ENCODE assay signal across 8 cellular contexts in the genomic region with DNA sequence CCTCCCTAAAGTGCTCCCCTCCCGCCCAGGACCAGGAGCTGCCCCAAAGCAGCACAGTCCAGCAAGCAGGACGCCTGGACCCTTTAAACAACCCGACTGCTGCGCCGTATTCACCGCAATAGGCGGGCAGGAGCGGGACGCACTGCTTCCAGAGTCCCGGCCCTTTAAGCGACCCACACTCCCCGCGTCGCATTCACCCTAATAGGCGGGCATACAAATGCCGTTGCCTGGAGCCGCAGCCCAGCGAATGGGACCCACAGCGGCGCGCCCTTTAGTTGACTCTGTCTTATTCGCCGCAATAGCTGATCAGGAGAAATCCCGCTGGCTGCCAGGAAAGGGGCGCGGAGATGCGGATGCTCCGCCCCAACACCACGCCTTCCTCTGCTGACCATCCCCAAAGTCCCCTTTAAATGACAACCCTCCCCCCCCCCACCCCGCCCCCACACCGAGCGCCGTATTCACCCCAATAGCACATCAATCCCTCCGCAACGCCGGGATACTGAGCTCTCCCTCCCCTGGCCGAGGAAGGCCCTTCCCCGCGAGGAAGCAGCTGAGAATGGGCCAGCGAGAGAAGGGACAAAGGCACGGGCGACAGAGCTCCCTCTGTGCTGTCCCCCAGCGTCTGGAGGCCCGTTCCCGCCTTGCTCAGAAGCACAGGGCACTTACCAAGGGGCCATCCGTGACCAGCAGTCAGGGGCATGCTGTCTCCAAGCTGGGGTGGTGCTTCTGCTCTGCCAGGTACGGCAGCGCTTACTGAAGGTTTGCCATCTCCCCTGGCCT. TPM values are rescaled to one million over a fixed set of nuclear protein-coding genes. Genes with fewer than 3 reads are reported as not detected.
DNase-seq lines count a peak whose midpoint lies in the region; ATAC-seq, FAIRE-seq and TF ChIP-seq lines count a peak whose summit lies in the region.

No MANE protein-coding gene starts in this region.

- H3K9me3 ChIP-seq in Peyer's patch (no peaks in the 10 kb centered on the region), small intestine (ENCODE audit: control insufficient read depth, low read depth) (no peaks in the 10 kb centered on the region)

- TF ChIP-seq CTCF in Peyer's patch (IDR thresholded peaks at IDR 0.05): no peak

- TF ChIP-seq POLR2A in Peyer's patch (IDR thresholded peaks at IDR 0.05): peak in 1 of 2 donors; percentile 22

- 4 to 14% (median 8%) methylated on average over 46 to 48 of the region's 48 CpGs for WGBS in small intestine, 3 donors

- H3K27ac ChIP-seq in Peyer's patch (peak overlapping the region; percentile 51 to 88 (median 74)), small intestine (ENCODE audit: low read depth in 1 of 2, low read length in 1 of 2) (peak overlapping the region in 1 of 2 donors; percentile 52)

- peaks cover 0 to 80% (median 0%) of the 10 kb centered on the region in 4 donors for H3K4me1 ChIP-seq in Peyer's patch
- no peaks in the 10 kb centered on the region for H3K4me1 ChIP-seq in small intestine (ENCODE audit: control insufficient read depth in 2 of 2, insufficient read depth in 1 of 2, low read depth in 1 of 2, low read length in 1 of 2)

- peak overlapping the region; percentile 22 to 53 (median 40) for H3K4me3 ChIP-seq in Peyer's patch
- peak overlapping the region in 1 of 2 donors; percentile 22 for H3K4me3 ChIP-seq in small intestine (ENCODE audit: low read depth in 1 of 2, low read length in 2 of 2)

- no peaks in the 10 kb centered on the region for H3K27me3 ChIP-seq in Peyer's patch
- H3K27me3 ChIP-seq in small intestine (ENCODE audit: control insufficient read depth in 2 of 2, insufficient read depth in 2 of 2, low read length in 2 of 2): peaks cover 0 to 2% of the 10 kb centered on the region in 2 donors

- DNase-seq in activated T-cell treated with anti-CD3 and anti-CD28 coated beads for 48 hours (ENCODE audit: low read depth) (peak; percentile 33), Peyer's patch (peak; percentile 40 to 89 (median 85)), dermis microvascular lymphatic vessel endothelial cell (ENCODE audit: low read depth in 2 of 2) (peak; percentile 72 to 91), kidney tubule cell (ENCODE audit: low spot score) (peak; percentile 79), small intestine (peak; percentile 71)
- DNase-seq in activated T-cell treated with anti-CD3 and anti-CD28 coated beads, Interleukin-2, amount 50 U/mL, for 1 hour: no peak

- no peak for FAIRE-seq in small intestine (lab: Jason Lieb, UNC)

- ATAC-seq in HG03439 (IDR thresholded peaks at IDR 0.05; ENCODE audit: unreplicated experiment) (no peak), GM21786 (IDR thresholded peaks at IDR 0.05; ENCODE audit: unreplicated experiment) (no peak)

- H3K36me3 ChIP-seq in Peyer's patch (no peaks in the 10 kb centered on the region), small intestine (ENCODE audit: control insufficient read depth in 2 of 2, insufficient read depth in 2 of 2, low read length in 2 of 2) (no peaks in the 10 kb centered on the region)

RNA-seq across cellular contexts. Expression of gene OSBPL5, which starts 4.7 kb away (rescaled TPM):
- total RNA-seq in Peyer's patch: 100 to 1,000 TPM in 1 of 4 donors, 10 to 100 TPM in 3; 39.8 to 110 (median 73.2) TPM
- 61.1 and 61.7 TPM in 2 replicates for total RNA-seq in dermis microvascular lymphatic vessel endothelial cell
- 10 to 100 TPM in 1 of 3 donors, 1 to 10 TPM in 2; 1.6 to 12.9 (median 3.0) TPM for polyA plus RNA-seq in small intestine

RNA-seq across cellular contexts. Expression of gene MRGPRG, which starts 58.2 kb away (rescaled TPM):
- not detected for total RNA-seq in Peyer's patch
- not detected in 2 replicates for total RNA-seq in dermis microvascular lymphatic vessel endothelial cell
- polyA plus RNA-seq in small intestine: not detected
